In the genomic region with DNA sequence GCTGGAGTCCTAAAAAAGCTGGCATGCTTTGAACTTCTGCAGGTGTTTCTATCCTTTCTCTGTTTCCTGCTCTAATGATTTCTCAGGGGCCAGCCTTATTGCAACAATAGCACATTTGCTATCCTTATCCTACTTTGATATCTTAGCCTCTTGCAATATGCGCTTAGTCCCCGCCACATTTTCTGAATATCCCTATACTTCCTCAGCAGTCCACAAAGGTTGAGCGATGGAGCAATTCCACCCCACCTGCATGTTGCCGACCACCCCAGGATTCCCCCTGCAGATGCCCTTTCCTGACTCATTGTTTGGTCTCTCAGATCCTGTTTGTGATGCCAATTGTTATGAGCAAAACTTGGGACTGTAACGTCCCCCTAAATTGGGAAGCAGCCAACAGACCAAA, we compare ENCODE assay signal across 21 cellular contexts.
"Had no signal": no experiment of that assay in that cellular context is flagged by ENCODE, and none has a peak within 500 bp of the region (broad histone marks: within the 10 kb centered on the region; RNA-seq: fewer than 3 reads in every experiment).

No MANE protein-coding gene starts in this region.

- H3K4me3 ChIP-seq: ascending aorta, colonic mucosa, left lung, sigmoid colon, thyroid gland had no signal

- DNase-seq: activated CD4-positive, alpha-beta T cell treated with anti-CD3 and anti-CD28 coated beads for 48 hours; activated CD4-positive, CD25-positive, alpha-beta regulatory T cell; activated CD8-positive, alpha-beta T cell treated with anti-CD3 and anti-CD28 coated beads for 36 hours; activated naive CD4-positive, alpha-beta T cell treated with Interleukin-2 at 50 U/mL for 16 hours; activated T-cell treated with anti-CD3 and anti-CD28 coated beads, Interleukin-2, amount 50 U/mL, for 1 hour; colonic mucosa; foreskin melanocyte; glutamatergic neuron; hippocampal formation; left lung; nucleus accumbens; sigmoid colon; stimulated activated CD4-positive, alpha-beta T cell treated with anti-CD3 and anti-CD28 coated beads, Interleukin-4, amount 100 ng/mL, for 24 hours; T-helper 9 cell; thyroid gland had no signal

- H3K9me3 ChIP-seq: ascending aorta, colonic mucosa, left lung, sigmoid colon, thyroid gland had no signal

- H3K27me3 ChIP-seq: ascending aorta, colonic mucosa, sigmoid colon had no signal

- H3K27ac Mint-ChIP-seq: activated CD8-positive, alpha-beta T cell treated with anti-CD3 and anti-CD28 coated beads for 36 hours; activated T-helper 2 cell treated with anti-CD3 and anti-CD28 coated beads, Interferon-gamma antibody, Interleukin-2, Interleukin-4, amounts not matched to agents 10 μg/mL and 5 μg/mL and 100 μg/mL, durations not matched to agents 14 hours and 24 hours and 36 hours; mesothelial cell of epicardium; nephron; stimulated activated memory B cell treated with anti-CD40 and anti-IgM and Interleukin-4, amounts not matched to agents 10 μg/mL and 1 μg/mL and 100 μg/mL, for 72 hours had no signal

- H3K4me1 ChIP-seq: ascending aorta, colonic mucosa, left lung, sigmoid colon, thyroid gland had no signal

- H3K36me3 ChIP-seq: ascending aorta, colonic mucosa, left lung, sigmoid colon, thyroid gland had no signal

- H3K9me3 Mint-ChIP-seq: activated CD8-positive, alpha-beta T cell treated with anti-CD3 and anti-CD28 coated beads for 36 hours; activated T-helper 2 cell treated with anti-CD3 and anti-CD28 coated beads, Interferon-gamma antibody, Interleukin-2, Interleukin-4, amounts not matched to agents 10 μg/mL and 5 μg/mL and 100 μg/mL, durations not matched to agents 14 hours and 24 hours and 36 hours; central memory CD8-positive, alpha-beta T cell; mesothelial cell of epicardium; nephron; stimulated activated memory B cell treated with anti-CD40 and anti-IgM and Interleukin-4, amounts not matched to agents 10 μg/mL and 1 μg/mL and 100 μg/mL, for 72 hours had no signal

- H3K4me3 Mint-ChIP-seq: activated CD8-positive, alpha-beta T cell treated with anti-CD3 and anti-CD28 coated beads for 36 hours; central memory CD8-positive, alpha-beta T cell; mesothelial cell of epicardium; nephron; stimulated activated memory B cell treated with anti-CD40 and anti-IgM and Interleukin-4, amounts not matched to agents 10 μg/mL and 1 μg/mL and 100 μg/mL, for 72 hours had no signal

- H3K4me1 Mint-ChIP-seq: central memory CD8-positive, alpha-beta T cell; stimulated activated memory B cell treated with anti-CD40 and anti-IgM and Interleukin-4, amounts not matched to agents 10 μg/mL and 1 μg/mL and 100 μg/mL, for 72 hours had no signal

- H3K36me3 Mint-ChIP-seq: mesothelial cell of epicardium; stimulated activated memory B cell treated with anti-CD40 and anti-IgM and Interleukin-4, amounts not matched to agents 10 μg/mL and 1 μg/mL and 100 μg/mL, for 72 hours had no signal

- H3K27ac ChIP-seq: ascending aorta, colonic mucosa, left lung, sigmoid colon, thyroid gland had no signal

- ATAC-seq: activated CD8-positive, alpha-beta T cell treated with anti-CD3 and anti-CD28 coated beads for 36 hours; left lung; stimulated activated memory B cell treated with anti-CD40 and anti-IgM and Interleukin-4, amounts not matched to agents 10 μg/mL and 1 μg/mL and 100 μg/mL, for 72 hours had no signal

- H3K27me3 Mint-ChIP-seq: activated CD8-positive, alpha-beta T cell treated with anti-CD3 and anti-CD28 coated beads for 36 hours had no signal
